1 cellular context compared by ENCODE assay signal in genomic region chr18:42882146-42882545, GRCh38.
TF ChIP-seq lines count a peak whose summit lies in the region.

No MANE protein-coding gene starts in this region.

TF ChIP-seq in SK-N-SH treated with all-trans-retinoic acid at 6 μM for 48 hours, 23 proteins besides CTCF, POLR2A, EP300 and RAD21 (continued from another document):
- TF ChIP-seq, protein P1, sequence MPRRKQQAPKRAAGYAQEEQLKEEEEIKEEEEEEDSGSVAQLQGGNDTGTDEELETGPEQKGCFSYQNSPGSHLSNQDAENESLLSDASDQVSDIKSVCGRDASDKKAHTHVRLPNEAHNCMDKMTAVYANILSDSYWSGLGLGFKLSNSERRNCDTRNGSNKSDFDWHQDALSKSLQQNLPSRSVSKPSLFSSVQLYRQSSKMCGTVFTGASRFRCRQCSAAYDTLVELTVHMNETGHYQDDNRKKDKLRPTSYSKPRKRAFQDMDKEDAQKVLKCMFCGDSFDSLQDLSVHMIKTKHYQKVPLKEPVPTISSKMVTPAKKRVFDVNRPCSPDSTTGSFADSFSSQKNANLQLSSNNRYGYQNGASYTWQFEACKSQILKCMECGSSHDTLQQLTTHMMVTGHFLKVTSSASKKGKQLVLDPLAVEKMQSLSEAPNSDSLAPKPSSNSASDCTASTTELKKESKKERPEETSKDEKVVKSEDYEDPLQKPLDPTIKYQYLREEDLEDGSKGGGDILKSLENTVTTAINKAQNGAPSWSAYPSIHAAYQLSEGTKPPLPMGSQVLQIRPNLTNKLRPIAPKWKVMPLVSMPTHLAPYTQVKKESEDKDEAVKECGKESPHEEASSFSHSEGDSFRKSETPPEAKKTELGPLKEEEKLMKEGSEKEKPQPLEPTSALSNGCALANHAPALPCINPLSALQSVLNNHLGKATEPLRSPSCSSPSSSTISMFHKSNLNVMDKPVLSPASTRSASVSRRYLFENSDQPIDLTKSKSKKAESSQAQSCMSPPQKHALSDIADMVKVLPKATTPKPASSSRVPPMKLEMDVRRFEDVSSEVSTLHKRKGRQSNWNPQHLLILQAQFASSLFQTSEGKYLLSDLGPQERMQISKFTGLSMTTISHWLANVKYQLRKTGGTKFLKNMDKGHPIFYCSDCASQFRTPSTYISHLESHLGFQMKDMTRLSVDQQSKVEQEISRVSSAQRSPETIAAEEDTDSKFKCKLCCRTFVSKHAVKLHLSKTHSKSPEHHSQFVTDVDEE (CRISPR knock-in tag; IDR thresholded peaks at IDR 0.05), result no peak
- TF ChIP-seq BACH2 (CRISPR knock-in tag; IDR thresholded peaks at IDR 0.05; ENCODE audit: borderline replicate concordance), result no peak
- no peak for TF ChIP-seq ZFP30 (CRISPR knock-in tag; IDR thresholded peaks at IDR 0.05)
- no peak for TF ChIP-seq ZNF565 (CRISPR knock-in tag; conservative IDR thresholded peaks at IDR 0.05; ENCODE audit: low read depth)
- TF ChIP-seq ZFP3 (CRISPR knock-in tag; IDR thresholded peaks at IDR 0.05), result 0 out of 2 replicates have a peak, but pooled peaks have one; percentile 19
- TF ChIP-seq TOX (CRISPR knock-in tag; IDR thresholded peaks at IDR 0.05; ENCODE audit: borderline replicate concordance), result no peak
- peak; percentile 42; the same call in 1 of the 2 replicates for TF ChIP-seq ISL1 (CRISPR knock-in tag; IDR thresholded peaks at IDR 0.05)
- TF ChIP-seq, protein P2, sequence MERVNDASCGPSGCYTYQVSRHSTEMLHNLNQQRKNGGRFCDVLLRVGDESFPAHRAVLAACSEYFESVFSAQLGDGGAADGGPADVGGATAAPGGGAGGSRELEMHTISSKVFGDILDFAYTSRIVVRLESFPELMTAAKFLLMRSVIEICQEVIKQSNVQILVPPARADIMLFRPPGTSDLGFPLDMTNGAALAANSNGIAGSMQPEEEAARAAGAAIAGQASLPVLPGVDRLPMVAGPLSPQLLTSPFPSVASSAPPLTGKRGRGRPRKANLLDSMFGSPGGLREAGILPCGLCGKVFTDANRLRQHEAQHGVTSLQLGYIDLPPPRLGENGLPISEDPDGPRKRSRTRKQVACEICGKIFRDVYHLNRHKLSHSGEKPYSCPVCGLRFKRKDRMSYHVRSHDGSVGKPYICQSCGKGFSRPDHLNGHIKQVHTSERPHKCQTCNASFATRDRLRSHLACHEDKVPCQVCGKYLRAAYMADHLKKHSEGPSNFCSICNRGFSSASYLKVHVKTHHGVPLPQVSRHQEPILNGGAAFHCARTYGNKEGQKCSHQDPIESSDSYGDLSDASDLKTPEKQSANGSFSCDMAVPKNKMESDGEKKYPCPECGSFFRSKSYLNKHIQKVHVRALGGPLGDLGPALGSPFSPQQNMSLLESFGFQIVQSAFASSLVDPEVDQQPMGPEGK (CRISPR knock-in tag; IDR thresholded peaks at IDR 0.05; ENCODE audit: borderline replicate concordance), result no peak
- TF ChIP-seq SNAI2 (CRISPR knock-in tag; IDR thresholded peaks at IDR 0.05), result peak; percentile 64; the same call in 1 of the 2 replicates
- TF ChIP-seq PPARA (CRISPR knock-in tag; IDR thresholded peaks at IDR 0.05; ENCODE audit: borderline replicate concordance), result no peak
- TF ChIP-seq CSRNP3 (CRISPR knock-in tag; IDR thresholded peaks at IDR 0.05), result no peak
